Comparison of ENCODE assay signal across 8 cellular contexts in genomic region chr1:220528049-220528678, GRCh38. TPM values are rescaled to one million over a fixed set of nuclear protein-coding genes. Genes with fewer than 3 reads are reported as not detected.
DNase-seq lines count a peak whose midpoint lies in the region; ATAC-seq, FAIRE-seq and TF ChIP-seq lines count a peak whose summit lies in the region.

TSS of gene MARK1 (plus strand) at chr1:220528136. CDS start at chr1:220528823, 687 bp downstream.

- intact Hi-C loops in K562 (cut with micrococcal nuclease): no loop called here

- H4K20me1 ChIP-seq in K562 (replicated peaks; ENCODE audit: control insufficient read depth, insufficient read depth, low read length): no peaks in the 10 kb centered on the region

- H3K4me3 ChIP-seq in AG10803 (ENCODE audit: low read length): peak within 1 kb of the TSS; percentile 52
- peak within 1 kb of the TSS; percentile 2; the same call in 1 of the 2 replicates for H3K4me3 ChIP-seq in K562
- H3K4me3 ChIP-seq in iPS DF 6.9 (ENCODE audit: low read length): peak within 1 kb of the TSS; percentile 80

- no peak within 1 kb of the TSS for H3K4me2 ChIP-seq in K562 (ENCODE audit: insufficient read depth, low read length)

- POLR2A ChIA-PET in K562 (lab: Yijun Ruan, JAX): no interaction called here

- no peak for TF ChIP-seq RAD21 in K562 (CRISPR knock-in tag; conservative IDR thresholded peaks at IDR 0.05 in 1 of 2, IDR thresholded peaks at IDR 0.05 in 1 of 2)

- no peaks in the 10 kb centered on the region for H3K79me2 ChIP-seq in K562 (ENCODE audit: control insufficient read depth, insufficient read depth, low read length)

- H3K4me1 ChIP-seq in K562 (replicated peaks in 1 of 2; ENCODE audit: control insufficient read depth in 2 of 2, insufficient read depth in 2 of 2, low read length in 2 of 2) (peaks cover 0 to 17% of the 10 kb centered on the region in 2 experiments; a peak in 3 of 5 replicates), iPS DF 6.9 (ENCODE audit: control insufficient read depth, insufficient read depth, low read length) (no peaks in the 10 kb centered on the region; the same call in 1 of the 2 replicates)

- 5% methylated on average over 70 of the region's 87 CpGs for WGBS in K562 (ENCODE audit: insufficient coverage, low coverage, missing lambda C conversion rate)
- WGBS in iPS DF 6.9 (ENCODE audit: insufficient coverage, insufficient read length): no CpG with 5 or more reads among the region's 87 CpGs

- no TSS peak for BruUV-seq in K562 (replicated peaks; lab: Mats Ljungman, UMichigan)

- in situ Hi-C loops in K562 (cut with MboI): no loop called here

- CTCF ChIA-PET in K562 (lab: Yijun Ruan, JAX; ENCODE audit: low intra/inter-chr PET ratio): no interaction called here

- no peak for TF ChIP-seq POLR2A in K562 (conservative IDR thresholded peaks at IDR 0.05)

- no peaks in the 10 kb centered on the region for H3K9me3 ChIP-seq in K562 (replicated peaks; ENCODE audit: control insufficient read depth, insufficient read depth, low read depth, low read length)
- H3K9me3 ChIP-seq in iPS DF 6.9 (ENCODE audit: control insufficient read depth, insufficient read depth, low read length): no peaks in the 10 kb centered on the region

- TF ChIP-seq CTCF in AG10803 (conservative IDR thresholded peaks at IDR 0.05; ENCODE audit: low read length) (no peak), K562 (IDR thresholded peaks at IDR 0.05 in 2 of 3, conservative IDR thresholded peaks at IDR 0.05 in 1 of 3; ENCODE audit: insufficient read depth in 2 of 3, low read depth in 1 of 3, low read length in 3 of 3) (no peak)

- no peaks in the 10 kb centered on the region for H3K9me1 ChIP-seq in K562 (ENCODE audit: control insufficient read depth, insufficient read depth, low read length)

- TF ChIP-seq EP300 in K562 (IDR thresholded peaks at IDR 0.05; ENCODE audit: low read length): no peak

- ATAC-seq in GM18511 (IDR thresholded peaks at IDR 0.05; ENCODE audit: unreplicated experiment) (peak; percentile 67), HG03025 (IDR thresholded peaks at IDR 0.05; ENCODE audit: low FRiP score, unreplicated experiment) (peak; percentile 65), K562 (peak; percentile 79)

- no peak within 1 kb of the TSS for H3K27ac ChIP-seq in K562 (ENCODE audit: extremely low read depth, low read depth, low read length)
- H3K27ac ChIP-seq in iPS DF 6.9 (ENCODE audit: low read length): no peak within 1 kb of the TSS

- no peak within 1 kb of the TSS for H2AFZ ChIP-seq in K562 (ENCODE audit: low read depth, low read length)

- no peak within 1 kb of the TSS for H3K9ac ChIP-seq in K562 (ENCODE audit: insufficient read depth in 1 of 2, low read depth in 2 of 2, low read length in 2 of 2)

- H3K27me3 ChIP-seq in K562 (ENCODE audit: control insufficient read depth in 2 of 2, insufficient read depth in 2 of 2, low read length in 2 of 2): peaks cover 31 to 32% of the 10 kb centered on the region in 2 experiments
- no peaks in the 10 kb centered on the region for H3K27me3 ChIP-seq in iPS DF 6.9 (ENCODE audit: control insufficient read depth, insufficient read depth, low read length)

- H3K36me3 ChIP-seq in K562 (ENCODE audit: control insufficient read depth, insufficient read depth, low read length): no peaks in the 10 kb centered on the region
- no peaks in the 10 kb centered on the region for H3K36me3 ChIP-seq in iPS DF 6.9 (ENCODE audit: control insufficient read depth, insufficient read depth, low read length)

- DNase-seq in AG10803 (ENCODE audit: low read depth) (peak; percentile 11), NCI-H774 (lab: John Stamatoyannopoulos, UW) (peak; percentile 67), K562 (ENCODE audit: extremely low read depth in 1 of 4, low spot score in 3 of 4) (peak in 3 of 4 experiments; percentile 8 to 25 (median 20)), iPS DF 6.9 (ENCODE audit: low read depth, low spot score) (no peak), renal cortical epithelial cell (ENCODE audit: low read depth) (no peak)
- no peak for DNase-seq in effector CD4-positive, alpha-beta T cell

- FAIRE-seq in K562 (lab: Jason Lieb, UNC): no peak

TF ChIP-seq in K562, 482 proteins besides CTCF, POLR2A, EP300 and RAD21:
- TF ChIP-seq RCOR1 (IDR thresholded peaks at IDR 0.05; ENCODE audit: borderline replicate concordance in 1 of 2, low read depth in 2 of 2, low read length in 2 of 2) (no peak), SLC30A9 (CRISPR knock-in tag; IDR thresholded peaks at IDR 0.05) (no peak), CSDE1 (IDR thresholded peaks at IDR 0.05) (no peak), RBM39 (optimal IDR thresholded peaks at IDR 0.05; ENCODE audit: low read depth, low read length) (no peak), ZBTB17 (CRISPR knock-in tag; IDR thresholded peaks at IDR 0.05) (no peak), CXXC5 (CRISPR knock-in tag; IDR thresholded peaks at IDR 0.05) (0 out of 2 replicates have a peak, but pooled peaks have one; percentile 36), EZH2 (IDR thresholded peaks at IDR 0.05; ENCODE audit: borderline replicate concordance, low read depth, low read length) (peak; percentile 38; the same call in 1 of the 2 replicates), ZNF24 (IDR thresholded peaks at IDR 0.05) (no peak), FOSL1 (tag; conservative IDR thresholded peaks at IDR 0.05) (no peak), PTBP1 (IDR thresholded peaks at IDR 0.05; ENCODE audit: low read depth, low read length) (no peak), GTF2E2 (tag; IDR thresholded peaks at IDR 0.05) (no peak)
- TF ChIP-seq, protein P1, sequence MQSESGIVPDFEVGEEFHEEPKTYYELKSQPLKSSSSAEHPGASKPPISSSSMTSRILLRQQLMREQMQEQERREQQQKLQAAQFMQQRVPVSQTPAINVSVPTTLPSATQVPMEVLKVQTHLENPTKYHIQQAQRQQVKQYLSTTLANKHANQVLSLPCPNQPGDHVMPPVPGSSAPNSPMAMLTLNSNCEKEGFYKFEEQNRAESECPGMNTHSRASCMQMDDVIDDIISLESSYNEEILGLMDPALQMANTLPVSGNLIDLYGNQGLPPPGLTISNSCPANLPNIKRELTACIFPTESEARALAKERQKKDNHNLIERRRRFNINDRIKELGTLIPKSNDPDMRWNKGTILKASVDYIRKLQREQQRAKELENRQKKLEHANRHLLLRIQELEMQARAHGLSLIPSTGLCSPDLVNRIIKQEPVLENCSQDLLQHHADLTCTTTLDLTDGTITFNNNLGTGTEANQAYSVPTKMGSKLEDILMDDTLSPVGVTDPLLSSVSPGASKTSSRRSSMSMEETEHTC (IDR thresholded peaks at IDR 0.05): no peak
- TF ChIP-seq, protein P2, sequence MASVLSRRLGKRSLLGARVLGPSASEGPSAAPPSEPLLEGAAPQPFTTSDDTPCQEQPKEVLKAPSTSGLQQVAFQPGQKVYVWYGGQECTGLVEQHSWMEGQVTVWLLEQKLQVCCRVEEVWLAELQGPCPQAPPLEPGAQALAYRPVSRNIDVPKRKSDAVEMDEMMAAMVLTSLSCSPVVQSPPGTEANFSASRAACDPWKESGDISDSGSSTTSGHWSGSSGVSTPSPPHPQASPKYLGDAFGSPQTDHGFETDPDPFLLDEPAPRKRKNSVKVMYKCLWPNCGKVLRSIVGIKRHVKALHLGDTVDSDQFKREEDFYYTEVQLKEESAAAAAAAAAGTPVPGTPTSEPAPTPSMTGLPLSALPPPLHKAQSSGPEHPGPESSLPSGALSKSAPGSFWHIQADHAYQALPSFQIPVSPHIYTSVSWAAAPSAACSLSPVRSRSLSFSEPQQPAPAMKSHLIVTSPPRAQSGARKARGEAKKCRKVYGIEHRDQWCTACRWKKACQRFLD (CRISPR knock-in tag; IDR thresholded peaks at IDR 0.05): no peak

RNA-seq across cellular contexts. Expression of gene MARK1, which starts in this region (rescaled TPM):
- not detected in 2 replicates for total RNA-seq in K562 (2011; cell fraction: chromatin; rRNA removed; ENCODE audit: low replicate concordance)
- not detected in 2 replicates for total RNA-seq in K562 (2011; cell fraction: nucleolus; rRNA removed)
- total RNA-seq in K562 (2011; cell fraction: nucleoplasm; rRNA removed): not detected in 2 replicates
- total RNA-seq in K562 (2014; rRNA removed) (not detected in 2 replicates), K562 (2014; rRNA removed; fragmentation: Illumina TruSeq; extraction: Trizol) (not detected in 2 replicates), K562 (2015; rRNA removed; fragmentation: Illumina TruSeq; extraction: Trizol) (not detected in 2 replicates), K562 (2021) (not detected in 2 replicates), renal cortical epithelial cell (4.3 and 11.5 TPM in 2 replicates)
- polyA plus RNA-seq in K562 (2011; rRNA removed) (not detected in 2 replicates), K562 (2014; fragmentation: Illumina TruSeq; extraction: Trizol) (not detected in 2 replicates), K562 (2014; fragmentation: Nextera tagmentation; extraction: Ambion mirVana) (not detected), K562 (2014; rRNA removed) (not detected in 2 replicates)
- not detected in 2 replicates for polyA plus RNA-seq in K562 (2011; cell fraction: cytosol; rRNA removed)
- polyA plus RNA-seq in K562 (2011; cell fraction: nucleus; rRNA removed): not detected in 2 replicates
- not detected in 2 replicates for polyA plus RNA-seq in K562 (2012)
- not detected in 2 replicates for polyA minus RNA-seq in K562 (2011; rRNA and poly(A)+ RNA removed)
- not detected in 2 replicates for polyA minus RNA-seq in K562 (2011; cell fraction: cytosol; rRNA and poly(A)+ RNA removed)
- not detected in 2 replicates for polyA minus RNA-seq in K562 (2011; cell fraction: nucleus; rRNA and poly(A)+ RNA removed)

Comparison
In these comparisons a context has a peak if more than half of its experiments do, and no peak if none do; other contexts are left out.
1. Peak in DNase-seq, ATAC-seq and H3K4me3 ChIP-seq in K562; RNA of the gene not detected or under 1 TPM.
2. DNase-seq: peak in AG10803 (single experiment) and NCI-H774 (single experiment); none in iPS DF 6.9 (single experiment), renal cortical epithelial cell (single experiment) and effector CD4-positive, alpha-beta T cell (single experiment).
3. H3K4me3 ChIP-seq: peak in every context shown above with its lines; median percentile 80 in iPS DF 6.9; 52 in AG10803; 2 in K562.
4. Peak in every context shown above with its lines, with median percentiles within 50 percentile points of each other: ATAC-seq.